Comparison of ENCODE assay signal across 17 cellular contexts in the genomic region with DNA sequence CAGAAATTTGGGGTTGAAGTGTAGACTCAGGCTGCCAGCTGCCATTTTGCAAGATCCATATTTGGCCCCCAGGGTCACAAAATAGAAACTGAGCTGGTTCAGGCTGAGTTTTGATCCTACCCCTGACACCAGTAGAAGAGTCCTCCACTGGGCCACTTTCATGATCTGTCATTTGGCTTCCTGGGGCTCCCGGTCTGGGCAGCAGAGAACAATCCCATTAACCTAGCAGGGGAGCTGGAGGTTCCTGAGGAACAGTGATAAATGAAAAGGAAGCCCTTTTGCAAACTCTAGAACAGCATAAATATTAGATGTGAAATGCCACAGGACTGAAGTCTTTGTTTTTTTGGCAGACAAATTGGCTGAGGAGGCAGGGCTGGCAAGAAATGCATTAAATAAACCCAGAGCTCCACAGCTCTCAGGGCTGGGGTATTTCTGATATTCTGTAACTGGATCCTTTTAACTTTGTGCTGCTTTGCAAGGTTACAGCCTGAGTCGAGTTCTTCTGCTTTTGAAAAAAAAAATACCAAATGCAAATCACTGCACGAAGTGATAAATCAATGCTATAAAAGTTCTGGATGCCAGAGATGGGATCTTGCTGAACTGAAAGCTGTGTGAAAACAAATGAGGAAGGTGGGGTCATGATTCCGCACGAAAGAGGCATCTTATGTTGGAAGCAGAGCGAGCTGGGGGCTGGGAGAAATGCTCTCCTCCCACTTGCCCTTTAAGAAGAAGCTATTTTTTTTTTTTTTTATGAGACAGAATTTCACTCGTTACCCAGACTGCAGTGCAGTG.
DNase-seq lines count a peak whose midpoint lies in the region; ATAC-seq and TF ChIP-seq lines count a peak whose summit lies in the region.
"Had no signal": no experiment of that assay in that cellular context is flagged by ENCODE, and none has a peak within 500 bp of the region (broad histone marks: within the 10 kb centered on the region; RNA-seq: fewer than 3 reads in every experiment).

No MANE protein-coding gene starts in this region.

- no peak for TF ChIP-seq CTCF in type B pancreatic cell (conservative IDR thresholded peaks at IDR 0.05)

- H3K27ac Mint-ChIP-seq in dendritic cell treated with granulocyte-macrophage colony-stimulating factor and Interleukin-4, amounts not matched to agents 40 ng/mL and 50 ng/mL, for 4 days, result peak overlapping the region; percentile 90
- H3K27ac Mint-ChIP-seq in type B pancreatic cell, result peak overlapping the region; percentile 78
- H3K27ac Mint-ChIP-seq: activated CD4-positive, alpha-beta memory T cell treated with anti-CD3 and anti-CD28 coated beads, Interleukin-2, amount 10 ng/mL, durations not matched to agents 7 days and 5 days had no signal

- WGBS in mesodermal cell (ENCODE audit: insufficient coverage in 2 of 2), 2 experiments, result 32 to 66% methylated on average over 3 to 5 of the region's 7 CpGs

- H3K27ac ChIP-seq in mesodermal cell (ENCODE audit: low read depth, low read length, severe bottlenecking), result peak overlapping the region; percentile 32

- peak; percentile 38 for DNase-seq in M059J (ENCODE audit: low read depth)
- DNase-seq in type B pancreatic cell (ENCODE audit: extremely low spot score, unreplicated experiment), result no peak
- DNase-seq in NCI-H187 treated with DMSO at 0.1 percent for 48 hours (lab: John Stamatoyannopoulos, UW), result no peak
- no peak for DNase-seq in kidney tubule cell (ENCODE audit: low spot score)
- DNase-seq: activated CD4-positive, alpha-beta memory T cell treated with anti-CD3 and anti-CD28 coated beads, Interleukin-2, amount 10 ng/mL, durations not matched to agents 7 days and 5 days; Caco-2; effector CD4-positive, alpha-beta T cell; GDM1; H9; Kasumi-1; NCI-H1694; SHP77 treated with DMSO at 0.1 percent for 48 hours; stimulated activated CD4-positive, alpha-beta T cell treated with anti-CD3 and anti-CD28 coated beads, Interleukin-1b, Interleukin-23, amount 100 ng/mL, for 48 hours had no signal

- H3K36me3 ChIP-seq in mesodermal cell (ENCODE audit: control insufficient read depth, insufficient read depth, low read length), result peaks cover 35% of the 10 kb centered on the region

- intact Hi-C loops in dendritic cell treated with granulocyte-macrophage colony-stimulating factor and Interleukin-4, amounts not matched to agents 40 ng/mL and 50 ng/mL, for 4 days (cut with micrococcal nuclease), result no loop called here

- H3K9me3 ChIP-seq in mesodermal cell (ENCODE audit: control insufficient read depth, low read length), result no peaks in the 10 kb centered on the region
- H3K9me3 ChIP-seq: Caco-2 had no signal

- H3K4me3 Mint-ChIP-seq in dendritic cell treated with granulocyte-macrophage colony-stimulating factor and Interleukin-4, amounts not matched to agents 40 ng/mL and 50 ng/mL, for 4 days, result peak overlapping the region; percentile 17
- peak overlapping the region; percentile 67 for H3K4me3 Mint-ChIP-seq in type B pancreatic cell
- H3K4me3 Mint-ChIP-seq: activated CD4-positive, alpha-beta memory T cell treated with anti-CD3 and anti-CD28 coated beads, Interleukin-2, amount 10 ng/mL, durations not matched to agents 7 days and 5 days; activated T-helper 17 cell treated with anti-CD3 and anti-CD28 coated beads, Interleukin-2, amount 50 U/mL, for 72 hours; H9 had no signal

- no peak overlapping the region for H3K4me3 ChIP-seq in mesodermal cell (ENCODE audit: extremely low read depth, insufficient read depth, low read length, poor library complexity, severe bottlenecking)

- H3K4me1 Mint-ChIP-seq in dendritic cell treated with granulocyte-macrophage colony-stimulating factor and Interleukin-4, amounts not matched to agents 40 ng/mL and 50 ng/mL, for 4 days (ENCODE audit: low read depth), result peaks cover 67% of the 10 kb centered on the region
- H3K4me1 Mint-ChIP-seq in type B pancreatic cell (ENCODE audit: unreplicated experiment), result peaks cover 30% of the 10 kb centered on the region

- peaks cover 7% of the 10 kb centered on the region for H3K4me1 ChIP-seq in mesodermal cell (ENCODE audit: control insufficient read depth, insufficient read depth, low read length, poor library complexity, severe bottlenecking)

- H3K27me3 Mint-ChIP-seq in dendritic cell treated with granulocyte-macrophage colony-stimulating factor and Interleukin-4, amounts not matched to agents 40 ng/mL and 50 ng/mL, for 4 days, result no peaks in the 10 kb centered on the region
- H3K27me3 Mint-ChIP-seq in type B pancreatic cell, result no peaks in the 10 kb centered on the region

- peaks cover 87% of the 10 kb centered on the region for H3K36me3 Mint-ChIP-seq in dendritic cell treated with granulocyte-macrophage colony-stimulating factor and Interleukin-4, amounts not matched to agents 40 ng/mL and 50 ng/mL, for 4 days (ENCODE audit: low read depth)
- peaks cover 8% of the 10 kb centered on the region for H3K36me3 Mint-ChIP-seq in type B pancreatic cell

- H3K9me3 Mint-ChIP-seq in dendritic cell treated with granulocyte-macrophage colony-stimulating factor and Interleukin-4, amounts not matched to agents 40 ng/mL and 50 ng/mL, for 4 days, result no peaks in the 10 kb centered on the region
- H3K9me3 Mint-ChIP-seq in type B pancreatic cell, result peaks cover 4% of the 10 kb centered on the region
- H3K9me3 Mint-ChIP-seq: activated CD4-positive, alpha-beta memory T cell treated with anti-CD3 and anti-CD28 coated beads, Interleukin-2, amount 10 ng/mL, durations not matched to agents 7 days and 5 days; activated T-helper 17 cell treated with anti-CD3 and anti-CD28 coated beads, Interleukin-2, amount 50 U/mL, for 72 hours had no signal

- ATAC-seq in HG03342 (IDR thresholded peaks at IDR 0.05; ENCODE audit: unreplicated experiment), result no peak
- ATAC-seq: activated T-helper 17 cell treated with anti-CD3 and anti-CD28 coated beads, Interleukin-2, amount 50 U/mL, for 72 hours had no signal
